8 cellular contexts compared by ENCODE assay signal in the genomic region with DNA sequence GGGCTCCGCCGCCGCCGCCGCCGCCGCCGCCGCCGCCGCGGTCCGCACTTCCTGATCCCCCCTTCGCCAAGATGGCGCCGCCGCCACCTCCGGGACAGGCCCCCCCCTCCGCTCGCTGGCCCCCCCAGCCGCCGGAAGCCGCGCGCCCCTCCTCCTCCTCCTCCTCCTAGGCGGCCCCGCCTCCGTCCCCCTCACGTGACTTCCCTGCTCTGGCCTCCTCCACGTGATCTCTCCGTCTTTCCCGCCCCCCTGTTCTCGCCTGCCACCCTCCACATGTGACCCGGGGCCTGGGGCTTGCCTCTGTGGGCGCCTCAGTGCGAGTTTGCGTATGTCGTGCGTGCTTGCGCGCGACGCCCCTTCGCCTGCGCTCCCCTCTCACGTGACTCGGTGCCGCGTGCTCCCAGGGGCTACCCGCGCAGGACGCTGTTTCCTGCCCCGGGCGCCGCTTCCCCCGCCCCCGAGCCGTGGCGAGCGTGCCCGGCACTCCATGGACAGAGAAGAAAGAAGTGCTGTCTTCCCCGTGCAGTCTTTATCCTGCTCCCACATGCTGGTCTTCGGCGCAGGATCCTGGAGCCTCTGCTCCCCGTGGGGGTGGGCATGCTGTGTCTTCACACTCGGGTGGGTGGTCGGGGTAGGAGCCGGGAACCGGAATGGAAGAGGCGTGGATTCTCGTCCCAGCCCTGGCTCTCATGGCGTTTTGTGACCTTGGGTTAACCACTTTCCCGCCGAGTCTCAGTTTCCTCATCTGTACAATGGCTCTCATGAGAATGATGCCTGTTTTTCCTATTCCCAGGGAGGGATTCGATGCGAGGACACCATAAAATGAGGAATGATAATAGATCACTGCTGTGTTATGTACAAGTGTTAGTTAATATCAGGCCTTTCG. TPM values are rescaled to one million over a fixed set of nuclear protein-coding genes. Genes with fewer than 3 reads are reported as not detected.
DNase-seq lines count a peak whose midpoint lies in the region; ATAC-seq and TF ChIP-seq lines count a peak whose summit lies in the region.

A gene (minus strand): TSS at position 53 of the 886 bp plus-strand sequence. CDS start 109 bp downstream, outside the sequence.

- peak within 1 kb of the TSS; percentile 55; the same call in 1 of the 3 replicates for H2BK15ac ChIP-seq in IMR-90 (ENCODE audit: low read depth, low read length)

- intact Hi-C loops in IMR-90 (cut with micrococcal nuclease), result loop anchor here (1.0 to 5.0 kb wide), 5 partner anchors 110 to 502 kb away; no protein-coding TSS in a partner anchor

- H3K9me3 ChIP-seq in IMR-90 (ENCODE audit: control insufficient read depth, insufficient read depth, low read length) (no peaks in the 10 kb centered on the region), mononuclear cell (ENCODE audit: low read depth, low read length) (no peaks in the 10 kb centered on the region)

- H4K8ac ChIP-seq in IMR-90 (ENCODE audit: low read depth in 2 of 2, low read length in 2 of 2), result peak within 1 kb of the TSS; percentile 73 to 94

- peak within 1 kb of the TSS; percentile 34; the same call in 1 of the 2 replicates for H2BK20ac ChIP-seq in IMR-90 (ENCODE audit: low read depth, low read length)

- peak; percentile 85 for ATAC-seq in GM21528 (IDR thresholded peaks at IDR 0.05; ENCODE audit: low FRiP score, unreplicated experiment)
- ATAC-seq in IMR-90 (ENCODE audit: low read depth), result peak; percentile 86

- peak within 1 kb of the TSS; percentile 63 for H3K18ac ChIP-seq in IMR-90 (ENCODE audit: low read depth, low read length)

- peaks cover 3% of the 10 kb centered on the region for H3K4me1 ChIP-seq in IMR-90 (ENCODE audit: control insufficient read depth, insufficient read depth, low read length)
- peaks cover 29% of the 10 kb centered on the region for H3K4me1 ChIP-seq in mononuclear cell (ENCODE audit: insufficient read depth, low read length)

- no peak for TF ChIP-seq POLR2A in IMR-90 (IDR thresholded peaks at IDR 0.05; ENCODE audit: low read depth, low read length)

- BruUV-seq in IMR-90 (replicated peaks; lab: Mats Ljungman, UMichigan), result no TSS peak

- peak within 1 kb of the TSS; percentile 89 for H3K56ac ChIP-seq in IMR-90 (ENCODE audit: extremely low read depth, insufficient read depth, low read length)

- TF ChIP-seq RAD21 in IMR-90 (IDR thresholded peaks at IDR 0.05; ENCODE audit: low read length), result no peak

- peak within 1 kb of the TSS; percentile 86 for H2AK5ac ChIP-seq in IMR-90 (ENCODE audit: low read depth, low read length)

- peaks cover 15% of the 10 kb centered on the region for H3K36me3 ChIP-seq in IMR-90 (ENCODE audit: control insufficient read depth, insufficient read depth, low read length)

- peak within 1 kb of the TSS; percentile 93 for H3K14ac ChIP-seq in IMR-90 (replicated peaks; ENCODE audit: low read depth, low read length)

- POLR2A ChIA-PET in IMR-90 (lab: Charles Lee; ENCODE audit: unreplicated experiment), result interaction anchor here (0.6 to 0.7 kb wide), 3 partner anchors 24 to 457 kb away, joined by 3 to 13 read pairs (median 8); no protein-coding TSS in a partner anchor

- peaks cover 29% of the 10 kb centered on the region for H4K20me1 ChIP-seq in IMR-90 (ENCODE audit: insufficient read depth, low read length)

- CTCF ChIA-PET in IMR-90 (lab: Yijun Ruan, JAX), result interaction anchor here (1.0 to 1.6 kb wide), 8 partner anchors 9 to 320 kb away, joined by 3 to 10 read pairs (median 6); a partner anchor contains a TSS

- peak within 1 kb of the TSS; percentile 76 for H4K5ac ChIP-seq in IMR-90 (ENCODE audit: low read depth, low read length)

- H3K23ac ChIP-seq in IMR-90 (ENCODE audit: low read depth, low read length), result peak within 1 kb of the TSS; percentile 97

- peak within 1 kb of the TSS; percentile 99 for H3K4me2 ChIP-seq in IMR-90 (ENCODE audit: low read depth, low read length)

- H2BK5ac ChIP-seq in IMR-90 (ENCODE audit: low read depth, low read length, poor library complexity, severe bottlenecking), result peak within 1 kb of the TSS; percentile 68

- WGBS in IMR-90 (ENCODE audit: extremely low coverage in 2 of 2, insufficient read length in 1 of 2), 2 experiments, result 0% methylated on average over 19 of the region's 77 CpGs; no CpG with 5 or more reads in 1 of the 2 experiments

- peaks cover 19 to 40% of the 10 kb centered on the region in 2 experiments for H3K79me1 ChIP-seq in IMR-90 (ENCODE audit: low read depth in 1 of 2, low read length in 2 of 2)

- peak within 1 kb of the TSS; percentile 94 for H3K27ac ChIP-seq in IMR-90 (ENCODE audit: insufficient read depth, low read length)

- peak within 1 kb of the TSS; percentile 96 for H2AK9ac ChIP-seq in IMR-90 (replicated peaks; ENCODE audit: low read depth, low read length, poor library complexity)

- peak within 1 kb of the TSS; percentile 98 for H3K9ac ChIP-seq in IMR-90 (ENCODE audit: low read depth, low read length)

- DNase-seq in DMS 273 (lab: John Stamatoyannopoulos, UW; ENCODE audit: unreplicated experiment), result peak; percentile 99
- peak; percentile 99 for DNase-seq in IMR-90
- DNase-seq in OCI-M1 (lab: John Stamatoyannopoulos, UW), result peak; percentile 99
- DNase-seq in activated T-cell treated with anti-CD3 and anti-CD28 coated beads for 24 hours (ENCODE audit: low read depth), result peak; percentile 99
- peak; percentile 86 for DNase-seq in epidermal melanocyte (ENCODE audit: insufficient read length, low spot score)
- DNase-seq in stimulated activated CD8-positive, alpha-beta memory T cell treated with anti-CD3 and anti-CD28 coated beads, Interleukin-4, amount 100 ng/mL, for 1 hour (ENCODE audit: low read depth in 2 of 2, low spot score in 1 of 2), result peak; percentile 97 to 99

- H2AFZ ChIP-seq in IMR-90 (replicated peaks; ENCODE audit: low read length, poor library complexity), result peak within 1 kb of the TSS; percentile 99

- TF ChIP-seq CTCF in IMR-90 (conservative IDR thresholded peaks at IDR 0.05; ENCODE audit: low read depth, low read length), result no peak

- no peaks in the 10 kb centered on the region for H3K27me3 ChIP-seq in IMR-90 (ENCODE audit: control insufficient read depth, insufficient read depth, low read length)
- H3K27me3 ChIP-seq in mononuclear cell (ENCODE audit: insufficient read depth, low read length), result no peaks in the 10 kb centered on the region

- peak within 1 kb of the TSS; percentile 95 for H3K4me3 ChIP-seq in IMR-90 (ENCODE audit: insufficient read depth, low read depth, low read length)
- H3K4me3 ChIP-seq in mononuclear cell (ENCODE audit: low read length), result peak within 1 kb of the TSS; percentile 73

- in situ Hi-C loops in IMR-90 (cut with MboI; ENCODE audit: low sequenced_read_pairs), result no loop called here

- H4K91ac ChIP-seq in IMR-90 (ENCODE audit: insufficient read depth, low read depth, low read length), result peak within 1 kb of the TSS; percentile 85

- H3K4ac ChIP-seq in IMR-90 (ENCODE audit: low read depth, low read length), result peak within 1 kb of the TSS; percentile 88

- dilution Hi-C loops in IMR-90 (cut with HindIII; ENCODE audit: low sequenced_read_pairs, unreplicated experiment), result no loop called here

- peaks cover 17% of the 10 kb centered on the region; the same call in 1 of the 2 replicates for H3K9me1 ChIP-seq in IMR-90 (ENCODE audit: insufficient read depth, low read length)

- H2BK120ac ChIP-seq in IMR-90 (ENCODE audit: low read depth, low read length), result peak within 1 kb of the TSS; percentile 56

TF ChIP-seq in IMR-90, 13 proteins besides CTCF, POLR2A, EP300 and RAD21:
- TF ChIP-seq MAZ (IDR thresholded peaks at IDR 0.05; ENCODE audit: borderline replicate concordance, low read depth, low read length) (peak; percentile 99), NFE2L2 (IDR thresholded peaks at IDR 0.05; ENCODE audit: low read depth, low read length) (no peak), SMC3 (IDR thresholded peaks at IDR 0.05; ENCODE audit: low read depth, low read length) (no peak), MXI1 (IDR thresholded peaks at IDR 0.05; ENCODE audit: borderline replicate concordance, low read depth, low read length) (peak; percentile 94), MAFK (IDR thresholded peaks at IDR 0.05; ENCODE audit: low read depth, low read length) (no peak), CEBPB (IDR thresholded peaks at IDR 0.05; ENCODE audit: low read depth, low read length) (no peak), RFX5 (IDR thresholded peaks at IDR 0.05; ENCODE audit: low read depth, low read length) (no peak), RCOR1 (IDR thresholded peaks at IDR 0.05; ENCODE audit: insufficient replicate concordance, low read length) (peak; percentile 88), CHD1 (IDR thresholded peaks at IDR 0.05; ENCODE audit: low read depth, low read length) (no peak), FOS (IDR thresholded peaks at IDR 0.05; ENCODE audit: low read depth, low read length) (peak; percentile 99), BHLHE40 (IDR thresholded peaks at IDR 0.05; ENCODE audit: low read depth, low read length) (peak; percentile 98)
- TF ChIP-seq, protein P1, sequence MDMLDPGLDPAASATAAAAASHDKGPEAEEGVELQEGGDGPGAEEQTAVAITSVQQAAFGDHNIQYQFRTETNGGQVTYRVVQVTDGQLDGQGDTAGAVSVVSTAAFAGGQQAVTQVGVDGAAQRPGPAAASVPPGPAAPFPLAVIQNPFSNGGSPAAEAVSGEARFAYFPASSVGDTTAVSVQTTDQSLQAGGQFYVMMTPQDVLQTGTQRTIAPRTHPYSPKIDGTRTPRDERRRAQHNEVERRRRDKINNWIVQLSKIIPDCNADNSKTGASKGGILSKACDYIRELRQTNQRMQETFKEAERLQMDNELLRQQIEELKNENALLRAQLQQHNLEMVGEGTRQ (IDR thresholded peaks at IDR 0.05; ENCODE audit: low read depth, low read length), result peak; percentile 100
- TF ChIP-seq, protein P2, sequence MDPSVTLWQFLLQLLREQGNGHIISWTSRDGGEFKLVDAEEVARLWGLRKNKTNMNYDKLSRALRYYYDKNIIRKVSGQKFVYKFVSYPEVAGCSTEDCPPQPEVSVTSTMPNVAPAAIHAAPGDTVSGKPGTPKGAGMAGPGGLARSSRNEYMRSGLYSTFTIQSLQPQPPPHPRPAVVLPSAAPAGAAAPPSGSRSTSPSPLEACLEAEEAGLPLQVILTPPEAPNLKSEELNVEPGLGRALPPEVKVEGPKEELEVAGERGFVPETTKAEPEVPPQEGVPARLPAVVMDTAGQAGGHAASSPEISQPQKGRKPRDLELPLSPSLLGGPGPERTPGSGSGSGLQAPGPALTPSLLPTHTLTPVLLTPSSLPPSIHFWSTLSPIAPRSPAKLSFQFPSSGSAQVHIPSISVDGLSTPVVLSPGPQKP (IDR thresholded peaks at IDR 0.05; ENCODE audit: borderline replicate concordance, low read depth, low read length), result no peak

RNA-seq across cellular contexts. Expression of the gene that starts here (rescaled TPM):
- total RNA-seq in IMR-90 (2012; rRNA removed) (24.7 and 25.3 TPM in 2 replicates), mononuclear cell (30.7 TPM)
- 20.6 and 21.3 TPM in 2 replicates for polyA plus RNA-seq in IMR-90 (2012; rRNA removed)
- 5.2 and 5.9 TPM in 2 replicates for polyA plus RNA-seq in IMR-90 (2012; cell fraction: cytosol; rRNA removed)
- 17.5 and 18.6 TPM in 2 replicates for polyA plus RNA-seq in IMR-90 (2012; cell fraction: nucleus; rRNA removed; ENCODE audit: low replicate concordance)

Comparison
In these comparisons a context has a peak if more than half of its experiments do, and no peak if none do; other contexts are left out.
1. Peak in every context shown above with its lines: DNase-seq, ATAC-seq, H3K4me3 ChIP-seq and H3K27ac ChIP-seq.